ENCODE assay signal across 30 cellular contexts in the genomic region with DNA sequence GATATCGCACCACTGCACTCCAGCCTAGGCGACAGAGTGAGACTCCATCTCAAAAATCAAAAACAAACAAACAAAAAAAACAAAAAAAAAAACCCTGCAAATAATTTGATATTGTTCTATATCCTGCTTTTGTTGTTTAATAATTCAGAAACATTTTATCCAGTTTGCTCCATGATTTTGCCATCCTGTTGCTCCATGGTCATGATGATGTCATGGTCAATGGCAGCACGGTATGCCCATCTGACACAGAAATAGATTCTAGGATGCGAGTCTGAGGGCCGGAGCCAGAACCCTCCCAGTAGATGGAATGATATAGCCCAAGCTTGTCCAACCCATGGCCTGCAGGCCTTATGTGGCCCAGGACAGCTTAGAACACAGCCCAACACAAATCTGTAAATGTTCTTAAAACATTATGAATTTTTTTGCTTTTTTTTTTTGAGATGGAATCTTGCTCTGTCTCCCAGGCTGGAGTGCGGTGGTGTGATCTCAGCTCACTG. TPM values are rescaled to one million over a fixed set of nuclear protein-coding genes. Genes with fewer than 3 reads are reported as not detected.
"Had no signal": no experiment of that assay in that cellular context is flagged by ENCODE, and none has a peak within 500 bp of the region (broad histone marks: within the 10 kb centered on the region; RNA-seq: fewer than 3 reads in every experiment).

No MANE protein-coding gene starts in this region.

- H3K4me3 ChIP-seq: colonic mucosa, coronary artery, dorsolateral prefrontal cortex, esophagus muscularis mucosa, esophagus squamous epithelium, gastrocnemius medialis, gastroesophageal sphincter, heart left ventricle, heart right ventricle had no signal

- H3K27me3 Mint-ChIP-seq: dendritic cell treated with granulocyte-macrophage colony-stimulating factor and Interleukin-4, amounts not matched to agents 40 ng/mL and 50 ng/mL, for 4 days; effector memory CD8-positive, alpha-beta T cell had no signal

- H3K9me3 ChIP-seq: colonic mucosa, esophagus muscularis mucosa, esophagus squamous epithelium, gastrocnemius medialis, gastroesophageal sphincter had no signal

- H3K4me1 Mint-ChIP-seq: endodermal cell had no signal

- H3K4me1 ChIP-seq: colonic mucosa, esophagus muscularis mucosa, esophagus squamous epithelium, foreskin keratinocyte, gastrocnemius medialis, gastroesophageal sphincter, heart left ventricle, heart right ventricle had no signal

- H3K27ac Mint-ChIP-seq: dendritic cell treated with granulocyte-macrophage colony-stimulating factor and Interleukin-4, amounts not matched to agents 40 ng/mL and 50 ng/mL, for 4 days; effector memory CD8-positive, alpha-beta T cell; endodermal cell had no signal

- H3K4me3 Mint-ChIP-seq: dendritic cell treated with granulocyte-macrophage colony-stimulating factor and Interleukin-4, amounts not matched to agents 40 ng/mL and 50 ng/mL, for 4 days; effector memory CD8-positive, alpha-beta T cell; endodermal cell had no signal

- H3K36me3 ChIP-seq: colonic mucosa, esophagus muscularis mucosa, gastrocnemius medialis, gastroesophageal sphincter, heart left ventricle, heart right ventricle had no signal

- ATAC-seq: effector memory CD8-positive, alpha-beta T cell; esophagus mucosa; foreskin keratinocyte; gastrocnemius medialis; gastroesophageal sphincter; heart left ventricle; heart right ventricle had no signal

- H3K9me3 Mint-ChIP-seq: dendritic cell treated with granulocyte-macrophage colony-stimulating factor and Interleukin-4, amounts not matched to agents 40 ng/mL and 50 ng/mL, for 4 days; effector memory CD8-positive, alpha-beta T cell had no signal

- DNase-seq: colonic mucosa; cortex of kidney; dermis blood vessel endothelial cell; dorsolateral prefrontal cortex; effector CD4-positive, alpha-beta T cell; effector CD8-positive, alpha-beta T cell; effector memory CD4-positive, alpha-beta T cell; effector memory CD8-positive, alpha-beta T cell; endodermal cell; erythroblast; esophagus squamous epithelium; foreskin fibroblast; foreskin keratinocyte; foreskin melanocyte; gastrocnemius medialis; glutamatergic neuron; heart left ventricle; heart right ventricle had no signal

- H3K27me3 ChIP-seq: colonic mucosa, esophagus muscularis mucosa, esophagus squamous epithelium, foreskin keratinocyte, gastrocnemius medialis, gastroesophageal sphincter, heart left ventricle, heart right ventricle had no signal

- FAIRE-seq: colon, endometrium, endothelial cell of umbilical vein, frontal cortex had no signal

- H3K27ac ChIP-seq: colonic mucosa, coronary artery, dorsolateral prefrontal cortex, epithelial cell of prostate, esophagus muscularis mucosa, esophagus squamous epithelium, foreskin keratinocyte, gastrocnemius medialis, gastroesophageal sphincter, heart left ventricle, heart right ventricle had no signal

RNA-seq across cellular contexts. Expression of a gene that starts 39.8 kb away (rescaled TPM):
- total RNA-seq: dermis blood vessel endothelial cell, endothelial cell of umbilical vein, fibroblast of lung, gastrocnemius medialis, glomerular endothelial cell had no signal
- polyA plus RNA-seq: endothelial cell of umbilical vein, fibroblast of lung had no signal
